Comparison of ENCODE assay signal across 9 cellular contexts in the genomic region with DNA sequence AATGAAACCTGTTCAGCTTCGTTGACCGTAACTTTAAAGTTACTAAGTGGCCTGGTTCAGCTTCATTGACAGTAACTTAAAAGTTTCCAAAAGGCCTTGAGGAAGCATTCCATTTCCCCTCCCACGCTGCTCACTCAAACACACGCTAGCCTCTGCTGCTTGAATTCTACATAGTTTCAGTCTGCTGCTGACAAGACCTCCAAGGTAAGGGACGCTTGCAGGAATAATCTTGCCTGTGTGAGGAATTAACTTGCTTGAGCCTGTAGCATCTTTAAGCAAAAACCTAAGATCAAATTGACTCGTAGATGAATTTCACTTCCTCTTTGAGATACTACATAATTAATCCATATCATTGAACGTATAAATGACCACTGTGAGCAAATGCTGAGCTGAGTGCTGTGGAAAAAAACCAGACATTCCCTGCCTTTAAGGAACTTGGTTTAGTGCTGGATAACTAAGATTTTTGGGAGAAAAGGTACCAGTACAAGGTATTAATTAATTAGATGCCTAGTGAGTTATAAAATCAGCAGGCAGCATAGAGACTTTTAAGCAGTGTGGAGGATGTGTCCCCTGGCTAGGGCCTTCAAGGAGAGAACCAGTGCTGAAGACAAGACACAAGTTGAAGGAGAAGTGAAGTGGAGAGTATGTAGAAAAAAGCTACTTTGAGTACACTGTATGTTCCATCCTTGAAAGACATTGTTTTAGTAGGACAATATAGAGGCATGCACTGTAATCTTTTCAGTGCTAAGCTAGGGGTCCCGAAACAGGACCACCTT. TPM values are rescaled to one million over a fixed set of nuclear protein-coding genes. Genes with fewer than 3 reads are reported as not detected.
A peak's percentile ranks its signal among the peaks of the same experiment; 100 is the strongest.
DNase-seq lines count a peak whose midpoint lies in the region; ATAC-seq and TF ChIP-seq lines count a peak whose summit lies in the region.
"Had no signal": no experiment of that assay in that cellular context is flagged by ENCODE, and none has a peak within 500 bp of the region (broad histone marks: within the 10 kb centered on the region; RNA-seq: fewer than 3 reads in every experiment).

No MANE protein-coding gene starts in this region.

- no peaks in the 10 kb centered on the region for H3K36me3 ChIP-seq in CD8-positive, alpha-beta T cell (ENCODE audit: insufficient read depth, low read length)
- H3K36me3 ChIP-seq in MG63 (no peaks in the 10 kb centered on the region), aorta (ENCODE audit: control insufficient read depth in 1 of 2, insufficient read depth in 2 of 2, low read length in 1 of 2) (peaks cover 2 to 3% of the 10 kb centered on the region in 2 donors)

- H3K9me3 ChIP-seq in CD8-positive, alpha-beta T cell (ENCODE audit: low read length): no peaks in the 10 kb centered on the region
- no peaks in the 10 kb centered on the region for H3K9me3 ChIP-seq in MG63
- no peaks in the 10 kb centered on the region for H3K9me3 ChIP-seq in aorta (ENCODE audit: control insufficient read depth, low read length)

- H3K4me1 ChIP-seq in CD8-positive, alpha-beta T cell (ENCODE audit: insufficient read depth, low read length): no peaks in the 10 kb centered on the region
- H3K4me1 ChIP-seq in aorta (ENCODE audit: control insufficient read depth in 1 of 2, insufficient read depth in 2 of 2, low read length in 2 of 2): no peaks in the 10 kb centered on the region

- H3K9me3 Mint-ChIP-seq in CD8-positive, alpha-beta T cell: no peaks in the 10 kb centered on the region
- H3K9me3 Mint-ChIP-seq in Calu3 (ENCODE audit: low read depth, unreplicated experiment): no peaks in the 10 kb centered on the region

- no peaks in the 10 kb centered on the region for H3K27me3 Mint-ChIP-seq in CD8-positive, alpha-beta T cell (ENCODE audit: low read depth)
- no peaks in the 10 kb centered on the region for H3K27me3 Mint-ChIP-seq in Calu3 (ENCODE audit: unreplicated experiment)

- POLR2A ChIA-PET in CD8-positive, alpha-beta T cell (lab: Charles Lee): interaction anchor here (1.4 kb wide), 1 partner anchor 13 kb away, joined by 5 read pairs; no protein-coding TSS in a partner anchor

- BruUV-seq in Calu3 (replicated peaks; lab: Mats Ljungman, UMichigan): no TSS peak

- no peak for ATAC-seq in CD8-positive, alpha-beta T cell
- ATAC-seq in GM21367 (IDR thresholded peaks at IDR 0.05; ENCODE audit: unreplicated experiment): peak; percentile 70
- peak; percentile 54 for ATAC-seq in HG03439 (IDR thresholded peaks at IDR 0.05; ENCODE audit: unreplicated experiment)
- no peak for ATAC-seq in aorta (ENCODE audit: low FRiP score)

- 39 to 40% methylated on average over 8 of the region's 8 CpGs for WGBS in aorta, 2 donors

- no peak overlapping the region for H3K4me3 ChIP-seq in CD8-positive, alpha-beta T cell (ENCODE audit: low read depth, low read length)
- H3K4me3 ChIP-seq in MG63 (no peak overlapping the region), aorta (ENCODE audit: low read length in 2 of 2) (no peak overlapping the region)

- H3K36me3 Mint-ChIP-seq in CD8-positive, alpha-beta T cell: peaks cover 26% of the 10 kb centered on the region
- H3K36me3 Mint-ChIP-seq in Calu3 (ENCODE audit: insufficient read depth, unreplicated experiment): peaks cover 5% of the 10 kb centered on the region

- no peak for TF ChIP-seq CTCF in CD8-positive, alpha-beta T cell (IDR thresholded peaks at IDR 0.05)
- TF ChIP-seq CTCF in Calu3 (IDR thresholded peaks at IDR 0.05; ENCODE audit: unreplicated experiment): no peak

- DNase-seq in CD8-positive, alpha-beta T cell: no peak
- DNase-seq in glomerular visceral epithelial cell (ENCODE audit: extremely low spot score): peak; percentile 20
- no peak for DNase-seq in Calu3
- DNase-seq in MG63: no peak
- no peak for DNase-seq in aorta
- DNase-seq in NCI-H1930 (lab: John Stamatoyannopoulos, UW): no peak
- DNase-seq: MV-4-11 had no signal

- intact Hi-C loops in CD8-positive, alpha-beta T cell (cut with DNase I, micrococcal nuclease): no loop called here
- intact Hi-C loops in Calu3 (cut with micrococcal nuclease; ENCODE audit: unreplicated experiment) (no loop called here), aorta (cut with DNase I) (no loop called here)

- peak overlapping the region; percentile 42 for H3K27ac Mint-ChIP-seq in CD8-positive, alpha-beta T cell
- H3K27ac Mint-ChIP-seq in Calu3 (ENCODE audit: unreplicated experiment): no peak overlapping the region

- peaks cover 19% of the 10 kb centered on the region for H3K4me1 Mint-ChIP-seq in CD8-positive, alpha-beta T cell (ENCODE audit: low read depth)
- peaks cover 29% of the 10 kb centered on the region for H3K4me1 Mint-ChIP-seq in Calu3 (ENCODE audit: low read depth, unreplicated experiment)

- H3K27ac ChIP-seq in CD8-positive, alpha-beta T cell (ENCODE audit: low read depth, low read length): no peak overlapping the region
- peak overlapping the region in 1 of 2 donors; percentile 32 for H3K27ac ChIP-seq in aorta (ENCODE audit: low read depth in 1 of 2, low read length in 2 of 2)

- no peaks in the 10 kb centered on the region for H3K27me3 ChIP-seq in CD8-positive, alpha-beta T cell (ENCODE audit: insufficient read depth, low read length)
- H3K27me3 ChIP-seq in MG63 (no peaks in the 10 kb centered on the region), aorta (ENCODE audit: control insufficient read depth in 1 of 2, insufficient read depth in 2 of 2, low read length in 1 of 2) (no peaks in the 10 kb centered on the region)

- CTCF ChIA-PET in CD8-positive, alpha-beta T cell (lab: Charles Lee): interaction anchor here (1.2 kb wide), 1 partner anchor 37 kb away, joined by 3 read pairs; no protein-coding TSS in a partner anchor
- CTCF ChIA-PET in Calu3 (lab: Charles Lee): no interaction called here

- H3K4me3 Mint-ChIP-seq in CD8-positive, alpha-beta T cell: no peak overlapping the region
- no peak overlapping the region for H3K4me3 Mint-ChIP-seq in Calu3 (ENCODE audit: low read depth, unreplicated experiment)

RNA-seq across cellular contexts. Expression of a gene that starts 39.2 kb away (rescaled TPM):
- 10 to 100 TPM in 1 of 2 experiments, 1 to 10 TPM in 1; 8.2 to 10.4 TPM for total RNA-seq in CD8-positive, alpha-beta T cell
- total RNA-seq in Calu3 (2022) (23.0 and 23.3 TPM in 2 replicates), aorta (10 to 100 TPM; 30.6 to 44.7 TPM)
- 6.2 and 30.3 TPM in 2 replicates for total RNA-seq in MG63 (2014; rRNA removed; shearing (Covaris generic); ENCODE audit: low replicate concordance)
- polyA plus RNA-seq in aorta: 10 to 100 TPM; 22.5 to 34.6 TPM

Comparison
In these comparisons a context has a peak if more than half of its experiments do, and no peak if none do; other contexts are left out.
1. ATAC-seq: peak in GM21367 (single experiment) and HG03439 (single experiment); none in CD8-positive, alpha-beta T cell (single experiment) and aorta (single experiment).